ENCODE assay signal across 9 cellular contexts in genomic region chr6:163602851-163603250, GRCh38.
"Had no signal": no experiment of that assay in that cellular context is flagged by ENCODE, and none has a peak within 500 bp of the region (broad histone marks: within the 10 kb centered on the region; RNA-seq: fewer than 3 reads in every experiment).

No MANE protein-coding gene starts in this region.

- H3K9me3 ChIP-seq: HAP-1 had no signal

- H3K4me3 Mint-ChIP-seq: HFFc6, IgD-negative memory B cell had no signal

- FAIRE-seq: HepG2 had no signal

- H3K4me1 Mint-ChIP-seq: IgD-negative memory B cell had no signal

- H3K36me3 ChIP-seq: HAP-1 had no signal

- DNase-seq: GM23248, GOT3, H7, HFFc6 had no signal

- H3K4me3 ChIP-seq: GM23248, HAP-1 had no signal

- ATAC-seq: HCT116, HepG2 had no signal

- H3K27ac Mint-ChIP-seq: HFFc6, IgD-negative memory B cell had no signal

- H3K9me3 Mint-ChIP-seq: HFFc6 had no signal

- H3K27ac ChIP-seq: GM23248, HL-60 had no signal

- H2AFZ ChIP-seq: GM23248 had no signal

- H3K4me1 ChIP-seq: HAP-1 had no signal

- H3K9ac ChIP-seq: GM23248 had no signal
